In the genomic region with DNA sequence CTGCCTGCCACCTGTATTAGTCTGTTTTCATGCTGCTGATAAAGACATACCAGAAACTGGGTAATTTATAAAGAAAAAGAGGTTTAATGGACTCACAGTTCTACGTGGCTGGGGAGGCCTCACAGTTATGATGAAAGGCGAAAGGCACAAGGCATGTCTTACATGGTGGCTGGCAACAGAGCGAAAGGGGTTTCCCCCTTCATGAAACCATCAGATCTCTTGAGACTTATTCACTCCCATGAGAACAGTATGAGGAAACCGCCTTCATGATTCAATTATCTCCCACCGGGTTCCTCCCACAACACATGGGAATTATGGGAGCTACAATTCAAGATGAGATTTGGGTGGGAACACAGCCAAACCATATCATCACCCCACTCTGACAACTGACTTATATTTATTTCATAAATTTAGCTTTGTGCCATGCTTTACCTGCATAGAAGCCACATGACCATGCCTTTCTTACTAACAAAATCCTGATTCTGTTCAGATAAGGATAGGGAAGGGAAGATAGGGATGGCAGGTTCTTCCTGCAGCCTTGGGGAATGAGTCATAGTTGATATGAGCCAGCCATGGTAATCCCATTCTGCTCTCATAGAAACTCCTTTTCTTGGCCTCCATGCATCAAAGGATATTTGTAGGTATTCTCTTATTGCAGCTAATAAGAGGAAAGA, we compare ENCODE assay signal across 1 cellular context.
TF ChIP-seq lines count a peak whose summit lies in the region.

No MANE protein-coding gene starts in this region.

TF ChIP-seq in GM12878, 131 proteins besides CTCF, POLR2A, EP300 and RAD21 (continued from another document):
- TF ChIP-seq RELB (IDR thresholded peaks at IDR 0.05; ENCODE audit: low read depth) (no peak), ZNF217 (IDR thresholded peaks at IDR 0.05) (no peak), DPF2 (IDR thresholded peaks at IDR 0.05) (no peak)
